ENCODE assay signal across 17 cellular contexts in genomic region chr15:71758716-71759115, GRCh38. TPM values are rescaled to one million over a fixed set of nuclear protein-coding genes. Genes with fewer than 3 reads are reported as not detected.
DNase-seq lines count a peak whose midpoint lies in the region; ATAC-seq, FAIRE-seq and TF ChIP-seq lines count a peak whose summit lies in the region.
"Had no signal": no experiment of that assay in that cellular context is flagged by ENCODE, and none has a peak within 500 bp of the region (broad histone marks: within the 10 kb centered on the region; RNA-seq: fewer than 3 reads in every experiment).

No MANE protein-coding gene starts in this region.

- H3K79me1 ChIP-seq in mesenchymal stem cell (replicated peaks; ENCODE audit: low read length, poor library complexity, severe bottlenecking) = peaks cover 13% of the 10 kb centered on the region

- H2BK12ac ChIP-seq in mesenchymal stem cell (ENCODE audit: low read length in 2 of 2) = no peak overlapping the region

- no peak overlapping the region for H3K4ac ChIP-seq in mesenchymal stem cell (ENCODE audit: low read depth in 1 of 2, low read length in 2 of 2)

- no peak overlapping the region for H4K91ac ChIP-seq in mesenchymal stem cell (ENCODE audit: low read length)

- no peak overlapping the region for H3K14ac ChIP-seq in mesenchymal stem cell (ENCODE audit: low read length in 2 of 2)

- peaks cover 9% of the 10 kb centered on the region for H3K27me3 Mint-ChIP-seq in activated CD8-positive, alpha-beta T cell treated with anti-CD3 and anti-CD28 coated beads, Interleukin-2, amount 10 ng/mL, durations not matched to agents 7 days and 5 days (ENCODE audit: low read depth)
- peaks cover 6% of the 10 kb centered on the region for H3K27me3 Mint-ChIP-seq in activated T-helper 2 cell treated with anti-CD3 and anti-CD28 coated beads, Interferon-gamma antibody, Interleukin-2, Interleukin-4, amounts not matched to agents 10 μg/mL and 5 μg/mL and 100 μg/mL, durations not matched to agents 14 hours and 24 hours and 36 hours (ENCODE audit: low read depth)
- H3K27me3 Mint-ChIP-seq in activated T-cell treated with anti-CD3 and anti-CD28 coated beads, Interleukin-2, amount 50 U/mL, for 4 hours (ENCODE audit: low read depth) = peaks cover 8% of the 10 kb centered on the region

- CTCF ChIA-PET in A549 (lab: Yijun Ruan, JAX) = interaction anchor here (1.0 to 2.1 kb wide), 3 partner anchors 20 to 42 kb away, joined by 3 to 11 read pairs (median 7); no protein-coding TSS in a partner anchor
- CTCF ChIA-PET in activated CD8-positive, alpha-beta T cell treated with anti-CD3 and anti-CD28 coated beads, Interleukin-2, amount 10 ng/mL, durations not matched to agents 7 days and 5 days (lab: Charles Lee) = interaction anchor here (1.0 kb wide), 1 partner anchor 15 kb away, joined by 3 read pairs; no protein-coding TSS in a partner anchor

- H3K4me1 Mint-ChIP-seq in activated CD8-positive, alpha-beta T cell treated with anti-CD3 and anti-CD28 coated beads, Interleukin-2, amount 10 ng/mL, durations not matched to agents 7 days and 5 days (ENCODE audit: low read depth) = no peaks in the 10 kb centered on the region
- H3K4me1 Mint-ChIP-seq in activated T-helper 2 cell treated with anti-CD3 and anti-CD28 coated beads, Interferon-gamma antibody, Interleukin-2, Interleukin-4, amounts not matched to agents 10 μg/mL and 5 μg/mL and 100 μg/mL, durations not matched to agents 14 hours and 24 hours and 36 hours (ENCODE audit: low read depth) = no peaks in the 10 kb centered on the region
- H3K4me1 Mint-ChIP-seq in activated T-cell treated with anti-CD3 and anti-CD28 coated beads, Interleukin-2, amount 50 U/mL, for 4 hours (ENCODE audit: low read depth) = no peaks in the 10 kb centered on the region
- H3K4me1 Mint-ChIP-seq: CD4-positive, CD25-positive, alpha-beta regulatory T cell had no signal

- ATAC-seq in A549 = no peak
- no peak for ATAC-seq in activated CD8-positive, alpha-beta T cell treated with anti-CD3 and anti-CD28 coated beads, Interleukin-2, amount 10 ng/mL, durations not matched to agents 7 days and 5 days
- ATAC-seq in activated T-cell treated with anti-CD3 and anti-CD28 coated beads, Interleukin-2, amount 50 U/mL, for 4 hours = no peak

- H3K27me3 ChIP-seq in colonic mucosa (no peaks in the 10 kb centered on the region), mesenchymal stem cell (ENCODE audit: control insufficient read depth in 1 of 2, insufficient read depth in 1 of 2, low read length in 2 of 2) (no peaks in the 10 kb centered on the region), neural cell (ENCODE audit: insufficient read depth, low read depth, low read length) (no peaks in the 10 kb centered on the region)
- H3K27me3 ChIP-seq: BLaER1 treated with 17β-estradiol and CSF1 and Interleukin-3, amounts not matched to agents 10 nM and 100 nM had no signal

- no peak overlapping the region for H3K23ac ChIP-seq in mesenchymal stem cell (ENCODE audit: low read length in 2 of 2)

- H2BK15ac ChIP-seq in mesenchymal stem cell (ENCODE audit: low read depth, poor library complexity, severe bottlenecking) = no peak overlapping the region

- no peak for TF ChIP-seq CTCF in A549 (IDR thresholded peaks at IDR 0.05)
- no peak for TF ChIP-seq CTCF in colonic mucosa (IDR thresholded peaks at IDR 0.05)
- no peak for TF ChIP-seq CTCF in neural cell (IDR thresholded peaks at IDR 0.05; ENCODE audit: poor library complexity, severe bottlenecking)

- H2AFZ ChIP-seq in mesenchymal stem cell (ENCODE audit: low read depth, low read length) (no peak overlapping the region), neural cell (ENCODE audit: low read depth, low read length) (no peak overlapping the region)

- H3K4me1 ChIP-seq in A549 (peaks cover 13% of the 10 kb centered on the region), colonic mucosa (peaks cover under 1% of the 10 kb centered on the region), mesenchymal stem cell (ENCODE audit: control insufficient read depth, insufficient read depth, low read depth, low read length) (peaks cover 6% of the 10 kb centered on the region)
- H3K4me1 ChIP-seq: HAP-1 had no signal

- 90% methylated on average over 2 of the region's 2 CpGs for WGBS in A549 (ENCODE audit: missing lambda C conversion rate)
- no CpG with 5 or more reads among the region's 2 CpGs for WGBS in mesenchymal stem cell

- no peaks in the 10 kb centered on the region for H3F3A ChIP-seq in neural cell (ENCODE audit: insufficient read depth, low read length, poor library complexity, severe bottlenecking)

- no peak overlapping the region for H3K18ac ChIP-seq in mesenchymal stem cell (ENCODE audit: low read depth in 1 of 2, low read length in 2 of 2)

- H3K27ac ChIP-seq in A549 = no peak overlapping the region; a peak in 1 of 6 replicates
- peak overlapping the region; percentile 22 for H3K27ac ChIP-seq in colonic mucosa
- H3K27ac ChIP-seq in mesenchymal stem cell (ENCODE audit: low read length, poor library complexity, severe bottlenecking) = peak overlapping the region; percentile 78
- H3K27ac ChIP-seq in neural cell (ENCODE audit: low read length) = no peak overlapping the region
- H3K27ac ChIP-seq: 22Rv1; BLaER1 treated with 17β-estradiol and CSF1 and Interleukin-3, amounts not matched to agents 10 nM and 100 nM had no signal

- POLR2A ChIA-PET in A549 (lab: Yijun Ruan, JAX) = no interaction called here
- POLR2A ChIA-PET in activated CD8-positive, alpha-beta T cell treated with anti-CD3 and anti-CD28 coated beads, Interleukin-2, amount 10 ng/mL, durations not matched to agents 7 days and 5 days (lab: Charles Lee) = no interaction called here

- H3K4me2 ChIP-seq in A549 = no peak overlapping the region
- H3K4me2 ChIP-seq in mesenchymal stem cell (ENCODE audit: low read length, poor library complexity, severe bottlenecking) = no peak overlapping the region
- H3K4me2 ChIP-seq in neural cell (ENCODE audit: low read length) = no peak overlapping the region

- no peak overlapping the region for H3K4me3 Mint-ChIP-seq in activated CD8-positive, alpha-beta T cell treated with anti-CD3 and anti-CD28 coated beads, Interleukin-2, amount 10 ng/mL, durations not matched to agents 7 days and 5 days
- H3K4me3 Mint-ChIP-seq in activated T-helper 2 cell treated with anti-CD3 and anti-CD28 coated beads, Interferon-gamma antibody, Interleukin-2, Interleukin-4, amounts not matched to agents 10 μg/mL and 5 μg/mL and 100 μg/mL, durations not matched to agents 14 hours and 24 hours and 36 hours (ENCODE audit: low read depth) = no peak overlapping the region
- no peak overlapping the region for H3K4me3 Mint-ChIP-seq in activated T-cell treated with anti-CD3 and anti-CD28 coated beads, Interleukin-2, amount 50 U/mL, for 4 hours
- H3K4me3 Mint-ChIP-seq: CD4-positive, CD25-positive, alpha-beta regulatory T cell had no signal

- no peak overlapping the region for H2AK5ac ChIP-seq in mesenchymal stem cell (ENCODE audit: low read length, severe bottlenecking)

- H3K9me2 ChIP-seq in neural cell (ENCODE audit: insufficient read depth, low read length) = no peaks in the 10 kb centered on the region

- TF ChIP-seq POLR2A in A549 (IDR thresholded peaks at IDR 0.05; ENCODE audit: low read length) = no peak

- H3K4me3 ChIP-seq in A549 = no peak overlapping the region
- H3K4me3 ChIP-seq in colonic mucosa = no peak overlapping the region
- no peak overlapping the region for H3K4me3 ChIP-seq in mesenchymal stem cell (ENCODE audit: insufficient read depth in 1 of 2, low read depth in 1 of 2, low read length in 2 of 2)
- H3K4me3 ChIP-seq in neural cell (ENCODE audit: low read length) = no peak overlapping the region
- H3K4me3 ChIP-seq: BLaER1 treated with 17β-estradiol and CSF1 and Interleukin-3, amounts not matched to agents 10 nM and 100 nM; HAP-1 had no signal

- H3K9me3 ChIP-seq in A549 (peaks cover 42% of the 10 kb centered on the region), colonic mucosa (no peaks in the 10 kb centered on the region), mesenchymal stem cell (ENCODE audit: control insufficient read depth, low read length) (peaks cover 12% of the 10 kb centered on the region), neural cell (ENCODE audit: low read length) (no peaks in the 10 kb centered on the region)
- H3K9me3 ChIP-seq: HAP-1 had no signal

- no peak for DNase-seq in A549 (ENCODE audit: low read depth in 1 of 2, low spot score in 1 of 2)
- no peak for DNase-seq in colonic mucosa
- DNase-seq in mesenchymal stem cell = no peak
- DNase-seq in SKM-1 treated with dmso at 0.1 percent for 144 hours (lab: John Stamatoyannopoulos, UW; ENCODE audit: unreplicated experiment) = no peak
- DNase-seq in activated CD8-positive, alpha-beta T cell treated with anti-CD3 and anti-CD28 coated beads, Interleukin-2, amount 10 ng/mL, durations not matched to agents 7 days and 5 days = no peak
- no peak for DNase-seq in activated T-helper 2 cell treated with anti-CD3 and anti-CD28 coated beads, Interferon-gamma antibody, Interleukin-2, Interleukin-4, amounts not matched to agents 10 μg/mL and 5 μg/mL and 100 μg/mL, durations not matched to agents 14 hours and 24 hours and 36 hours (ENCODE audit: low spot score)
- DNase-seq in activated T-cell treated with anti-CD3 and anti-CD28 coated beads, Interleukin-2, amount 50 U/mL, for 4 hours = no peak
- DNase-seq: ACHN; CD4-positive, CD25-positive, alpha-beta regulatory T cell; DMS53 had no signal

- H4K8ac ChIP-seq in mesenchymal stem cell (ENCODE audit: low read length) = no peak overlapping the region

- H3K36me3 Mint-ChIP-seq in activated CD8-positive, alpha-beta T cell treated with anti-CD3 and anti-CD28 coated beads, Interleukin-2, amount 10 ng/mL, durations not matched to agents 7 days and 5 days (ENCODE audit: low read depth) = no peaks in the 10 kb centered on the region
- H3K36me3 Mint-ChIP-seq in activated T-helper 2 cell treated with anti-CD3 and anti-CD28 coated beads, Interferon-gamma antibody, Interleukin-2, Interleukin-4, amounts not matched to agents 10 μg/mL and 5 μg/mL and 100 μg/mL, durations not matched to agents 14 hours and 24 hours and 36 hours (ENCODE audit: low read depth) = peaks cover 5% of the 10 kb centered on the region
- H3K36me3 Mint-ChIP-seq in activated T-cell treated with anti-CD3 and anti-CD28 coated beads, Interleukin-2, amount 50 U/mL, for 4 hours (ENCODE audit: insufficient read depth) = peaks cover 1% of the 10 kb centered on the region

- no peaks in the 10 kb centered on the region for H3K79me2 ChIP-seq in neural cell (replicated peaks; ENCODE audit: insufficient read depth, low read length)

- H3K9ac ChIP-seq in colonic mucosa (ENCODE audit: low read depth in 2 of 2, low read length in 2 of 2) = no peak overlapping the region
- H3K9ac ChIP-seq in mesenchymal stem cell (ENCODE audit: low read length) = no peak overlapping the region
- no peak overlapping the region for H3K9ac ChIP-seq in neural cell (ENCODE audit: low read length)
- H3K9ac ChIP-seq: BLaER1 treated with 17β-estradiol and CSF1 and Interleukin-3, amounts not matched to agents 10 nM and 100 nM had no signal

- TF ChIP-seq RAD21 in A549 (conservative IDR thresholded peaks at IDR 0.05 in 1 of 2, IDR thresholded peaks at IDR 0.05 in 1 of 2) (no peak), neural cell (conservative IDR thresholded peaks at IDR 0.05) (no peak)

- H3K9me3 Mint-ChIP-seq in activated CD8-positive, alpha-beta T cell treated with anti-CD3 and anti-CD28 coated beads, Interleukin-2, amount 10 ng/mL, durations not matched to agents 7 days and 5 days (ENCODE audit: insufficient read depth) = peaks cover 10% of the 10 kb centered on the region
- peaks cover 17% of the 10 kb centered on the region for H3K9me3 Mint-ChIP-seq in activated T-helper 2 cell treated with anti-CD3 and anti-CD28 coated beads, Interferon-gamma antibody, Interleukin-2, Interleukin-4, amounts not matched to agents 10 μg/mL and 5 μg/mL and 100 μg/mL, durations not matched to agents 14 hours and 24 hours and 36 hours
- peaks cover 17% of the 10 kb centered on the region for H3K9me3 Mint-ChIP-seq in activated T-cell treated with anti-CD3 and anti-CD28 coated beads, Interleukin-2, amount 50 U/mL, for 4 hours

- TF ChIP-seq EP300 in A549 (IDR thresholded peaks at IDR 0.05) (no peak), neural cell (conservative IDR thresholded peaks at IDR 0.05; ENCODE audit: poor library complexity, severe bottlenecking) (peak; percentile 19)

- intact Hi-C loops in colonic mucosa (cut with DNase I) = no loop called here
- intact Hi-C loops in activated T-helper 2 cell treated with anti-CD3 and anti-CD28 coated beads, Interferon-gamma antibody, Interleukin-2, Interleukin-4, amounts not matched to agents 10 μg/mL and 5 μg/mL and 100 μg/mL, durations not matched to agents 14 hours and 24 hours and 36 hours (cut with micrococcal nuclease) = no loop called here

- no peaks in the 10 kb centered on the region for H4K20me1 ChIP-seq in neural cell (ENCODE audit: insufficient read depth)
- H4K20me1 ChIP-seq: BLaER1 treated with 17β-estradiol and CSF1 and Interleukin-3, amounts not matched to agents 10 nM and 100 nM had no signal

- H2BK5ac ChIP-seq in mesenchymal stem cell (ENCODE audit: low read depth, low read length, poor library complexity, severe bottlenecking) = peak overlapping the region; percentile 93

- FAIRE-seq in A549 (lab: Jason Lieb, UNC) = peak; percentile 59
- FAIRE-seq: H1 had no signal

- H2BK120ac ChIP-seq in mesenchymal stem cell (ENCODE audit: low read depth, low read length) = no peak overlapping the region

- H3K27ac Mint-ChIP-seq in activated CD8-positive, alpha-beta T cell treated with anti-CD3 and anti-CD28 coated beads, Interleukin-2, amount 10 ng/mL, durations not matched to agents 7 days and 5 days = no peak overlapping the region
- no peak overlapping the region for H3K27ac Mint-ChIP-seq in activated T-helper 2 cell treated with anti-CD3 and anti-CD28 coated beads, Interferon-gamma antibody, Interleukin-2, Interleukin-4, amounts not matched to agents 10 μg/mL and 5 μg/mL and 100 μg/mL, durations not matched to agents 14 hours and 24 hours and 36 hours
- H3K27ac Mint-ChIP-seq: CD4-positive, CD25-positive, alpha-beta regulatory T cell had no signal

- no peaks in the 10 kb centered on the region for H3K36me3 ChIP-seq in colonic mucosa
- peaks cover 2 to 3% of the 10 kb centered on the region in 2 experiments for H3K36me3 ChIP-seq in mesenchymal stem cell (ENCODE audit: control insufficient read depth in 1 of 2, insufficient read depth in 2 of 2, low read depth in 1 of 2, low read length in 2 of 2)
- no peaks in the 10 kb centered on the region for H3K36me3 ChIP-seq in neural cell (ENCODE audit: insufficient read depth, low read length)
- H3K36me3 ChIP-seq: BLaER1 treated with 17β-estradiol and CSF1 and Interleukin-3, amounts not matched to agents 10 nM and 100 nM; HAP-1 had no signal

RNA-seq across cellular contexts. Expression of gene NR2E3, which starts 51.6 kb away (rescaled TPM):
- polyA plus RNA-seq in A549 (2011; rRNA removed) (0.71 and 0.79 TPM in 2 replicates), A549 (2017; fragmentation: RNase III; extraction: RNeasy Plus Mini Kit Qiagen cat#74134 plus additional on column Dnase treatment) (0.13 to 0.28 TPM (median 0.17 TPM) in 3 replicates), neural cell (not detected in 2 replicates)
- 0.23 and 0.34 TPM in 2 replicates for polyA plus RNA-seq in A549 (2012; cell fraction: cytosol; rRNA removed)
- 2.4 and 3.3 TPM in 2 replicates for polyA plus RNA-seq in A549 (2012; cell fraction: nucleus; rRNA removed)
- polyA minus RNA-seq in A549 (2011; rRNA and poly(A)+ RNA removed) = 1.6 and 3.1 TPM in 2 replicates
- under 1 TPM; 0.35 to 0.64 TPM for total RNA-seq in colonic mucosa
- polyA plus RNA-seq in mesenchymal stem cell (2013, experiment 1 of 2) = 0.11 TPM
- 0.05 TPM for polyA plus RNA-seq in mesenchymal stem cell (2013, experiment 2 of 2)
- polyA minus RNA-seq in neural cell = not detected in 2 replicates
- total RNA-seq in activated CD8-positive, alpha-beta T cell treated with anti-CD3 and anti-CD28 coated beads, Interleukin-2, amount 10 ng/mL, durations not matched to agents 7 days and 5 days = not detected
- not detected in 2 replicates for total RNA-seq in activated T-helper 2 cell treated with anti-CD3 and anti-CD28 coated beads, Interferon-gamma antibody, Interleukin-2, Interleukin-4, amounts not matched to agents 10 μg/mL and 5 μg/mL and 100 μg/mL, durations not matched to agents 14 hours and 24 hours and 36 hours
- not detected for total RNA-seq in activated T-cell treated with anti-CD3 and anti-CD28 coated beads, Interleukin-2, amount 50 U/mL, for 4 hours
- total RNA-seq: CD4-positive, CD25-positive, alpha-beta regulatory T cell; Daoy; HT1080 had no signal

Comparison
In these comparisons a context has a peak if more than half of its experiments do, and no peak if none do; other contexts are left out.
1. H3K27ac ChIP-seq: peak in colonic mucosa (single experiment) and mesenchymal stem cell (single experiment); none in A549 (0 of 2) and neural cell (single experiment).